ENCODE assay signal across 10 cellular contexts in genomic region chr2:181894381-181894780, GRCh38. TPM values are rescaled to one million over a fixed set of nuclear protein-coding genes. Genes with fewer than 3 reads are reported as not detected.
A peak's percentile ranks its signal among the peaks of the same experiment; 100 is the strongest.
DNase-seq lines count a peak whose midpoint lies in the region; ATAC-seq and TF ChIP-seq lines count a peak whose summit lies in the region.
"Had no signal": no experiment of that assay in that cellular context is flagged by ENCODE, and none has a peak within 500 bp of the region (broad histone marks: within the 10 kb centered on the region; RNA-seq: fewer than 3 reads in every experiment).

No MANE protein-coding gene starts in this region.

- H3K4me1 Mint-ChIP-seq in CD4-positive, alpha-beta T cell (ENCODE audit: low read depth): peaks cover 50% of the 10 kb centered on the region

- H3K36me3 Mint-ChIP-seq in CD4-positive, alpha-beta T cell (ENCODE audit: low read depth): peaks cover 23% of the 10 kb centered on the region

- POLR2A ChIA-PET in CD4-positive, alpha-beta T cell (lab: Charles Lee): no interaction called here

- no peak overlapping the region for H3K9ac ChIP-seq in rectal smooth muscle tissue (ENCODE audit: low read length)

- H3K27ac ChIP-seq in CD4-positive, alpha-beta T cell (ENCODE audit: low read depth, low read length): no peak overlapping the region
- H3K27ac ChIP-seq in RWPE2 (ENCODE audit: poor library complexity, severe bottlenecking) (no peak overlapping the region), rectal smooth muscle tissue (ENCODE audit: low read depth, low read length) (no peak overlapping the region)

- H3K4me3 ChIP-seq in RWPE2 (ENCODE audit: severe bottlenecking) (peak overlapping the region; percentile 74), fibroblast of mammary gland (ENCODE audit: control insufficient read depth, low read depth, low read length) (peak overlapping the region; percentile 84), rectal smooth muscle tissue (ENCODE audit: low read length) (peak overlapping the region; percentile 48)

- peak overlapping the region; percentile 62 for H3K4me3 Mint-ChIP-seq in CD4-positive, alpha-beta T cell

- H3K27me3 Mint-ChIP-seq in CD4-positive, alpha-beta T cell: peaks cover 6% of the 10 kb centered on the region

- no peak overlapping the region for H3K27ac Mint-ChIP-seq in CD4-positive, alpha-beta T cell

- no peak for ATAC-seq in CD4-positive, alpha-beta T cell (ENCODE audit: poor library complexity)
- no peak for ATAC-seq in RWPE2 (ENCODE audit: low read depth)
- ATAC-seq in HG03457 (IDR thresholded peaks at IDR 0.05; ENCODE audit: unreplicated experiment): no peak

- intact Hi-C loops in CD4-positive, alpha-beta T cell (cut with DNase I, micrococcal nuclease): loop anchor here in 1 of 2 experiments (5.0 to 10.0 kb wide), 2 partner anchors 440 to 1887 kb away; partner anchors contain the start of genes CWC22 and ITGA4

- no peaks in the 10 kb centered on the region for H3K9me3 Mint-ChIP-seq in CD4-positive, alpha-beta T cell

- H3K27me3 ChIP-seq in CD4-positive, alpha-beta T cell (ENCODE audit: control insufficient read depth, insufficient read depth, low read length): peaks cover 6% of the 10 kb centered on the region
- H3K27me3 ChIP-seq in RWPE2 (ENCODE audit: insufficient read depth, poor library complexity, severe bottlenecking) (no peaks in the 10 kb centered on the region), rectal smooth muscle tissue (ENCODE audit: control insufficient read depth, insufficient read depth, low read length) (no peaks in the 10 kb centered on the region)

- H3K36me3 ChIP-seq in RWPE2 (ENCODE audit: low read depth): peaks cover 68% of the 10 kb centered on the region
- H3K36me3 ChIP-seq in rectal smooth muscle tissue (ENCODE audit: control insufficient read depth, insufficient read depth, low read length): peaks cover under 1% of the 10 kb centered on the region

- CTCF ChIA-PET in CD4-positive, alpha-beta T cell (lab: Charles Lee): no interaction called here

- H3K4me1 ChIP-seq in RWPE2 (ENCODE audit: insufficient read depth, poor library complexity, severe bottlenecking): peaks cover 49% of the 10 kb centered on the region
- H3K4me1 ChIP-seq in rectal smooth muscle tissue (ENCODE audit: control insufficient read depth, insufficient read depth, low read length): peaks cover 9% of the 10 kb centered on the region

- H3K9me3 ChIP-seq in CD4-positive, alpha-beta T cell (ENCODE audit: control insufficient read depth, low read length): no peaks in the 10 kb centered on the region
- no peaks in the 10 kb centered on the region for H3K9me3 ChIP-seq in RWPE2 (ENCODE audit: severe bottlenecking)

- no peak for DNase-seq in CD4-positive, alpha-beta T cell
- DNase-seq in RWPE2 (ENCODE audit: low spot score): no peak
- no peak for DNase-seq in fibroblast of mammary gland (ENCODE audit: low read depth)
- no peak for DNase-seq in GM20000 (ENCODE audit: low spot score)
- no peak for DNase-seq in NK-92 treated with Interleukin-12 subunit alpha and Interleukin-12 subunit beta, amount 100 ng/mL, for 24 hours (lab: John Stamatoyannopoulos, UW)
- DNase-seq in middle frontal gyrus (ENCODE audit: extremely low spot score, low spot score): no peak
- DNase-seq: activated CD4-positive, alpha-beta T cell treated with anti-CD3 and anti-CD28 coated beads, Interleukin-2, amount 50 U/mL, for 4 hours; NCI-H1092 treated with DMSO at 0.1 percent for 48 hours had no signal

- TF ChIP-seq CTCF in CD4-positive, alpha-beta T cell (IDR thresholded peaks at IDR 0.05): no peak
- TF ChIP-seq CTCF in RWPE2 (IDR thresholded peaks at IDR 0.05; ENCODE audit: poor library complexity, severe bottlenecking) (no peak), fibroblast of mammary gland (conservative IDR thresholded peaks at IDR 0.05; ENCODE audit: control insufficient read depth, insufficient read depth, low read depth, low read length) (no peak), GM20000 (IDR thresholded peaks at IDR 0.05; ENCODE audit: extremely low read depth, missing control alignments) (no peak)

RNA-seq across cellular contexts. Expression of gene ITPRID2, which starts 2.9 kb away (rescaled TPM):
- 10 to 100 TPM; 75.8 to 79.7 TPM for total RNA-seq in CD4-positive, alpha-beta T cell
